ENCODE assay signal across 1 cellular context in the genomic region with DNA sequence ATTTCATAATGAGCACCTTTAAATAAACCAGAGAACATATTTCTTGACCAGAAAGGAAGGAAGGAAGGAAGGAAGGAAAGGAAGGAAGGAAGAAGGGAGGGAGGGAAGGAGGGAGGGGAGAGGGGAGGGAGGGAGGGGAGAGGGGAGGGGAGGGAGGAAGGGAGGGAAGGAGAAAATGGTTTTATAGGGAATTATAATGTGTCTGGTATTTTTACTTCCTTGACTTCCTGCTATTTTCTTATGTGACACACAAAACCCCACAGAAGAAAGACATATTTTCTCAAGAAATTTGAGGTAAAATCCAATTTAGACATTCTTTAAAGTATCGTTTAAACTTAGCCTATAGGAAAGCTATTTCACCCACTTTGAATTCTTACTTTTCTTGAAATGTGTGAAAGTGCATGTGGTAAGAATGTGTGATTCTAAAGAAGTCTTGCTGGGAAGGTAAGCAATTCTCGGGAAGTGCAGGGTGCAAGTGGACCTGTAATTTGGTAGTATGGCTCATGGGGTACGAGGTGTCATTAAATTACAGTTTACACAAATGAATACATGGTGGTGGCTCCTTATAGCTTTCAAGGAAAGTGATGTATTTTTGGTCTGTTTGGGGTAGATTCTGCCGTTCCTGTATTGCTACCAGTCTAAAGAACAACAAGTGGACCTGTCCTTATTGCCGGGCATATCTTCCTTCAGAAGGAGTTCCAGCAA.
TF ChIP-seq lines count a peak whose summit lies in the region.

No MANE protein-coding gene starts in this region.

TF ChIP-seq in HepG2, 621 proteins besides CTCF, POLR2A, EP300 and RAD21:
- TF ChIP-seq HNRNPK (IDR thresholded peaks at IDR 0.05; ENCODE audit: low read depth, low read length, poor library complexity, severe bottlenecking): peak; percentile 99
- TF ChIP-seq ZNF510 (CRISPR knock-in tag; IDR thresholded peaks at IDR 0.05; ENCODE audit: low read depth): no peak
- TF ChIP-seq HNF4G (IDR thresholded peaks at IDR 0.05; ENCODE audit: borderline replicate concordance, low read depth, low read length): no peak
- no peak for TF ChIP-seq HNF4G (CRISPR knock-in tag; IDR thresholded peaks at IDR 0.05; ENCODE audit: borderline replicate concordance, low read depth)
- peak; percentile 92 for TF ChIP-seq PCBP1 (IDR thresholded peaks at IDR 0.05; ENCODE audit: borderline replicate concordance, low read depth, low read length)
